In the genomic region with DNA sequence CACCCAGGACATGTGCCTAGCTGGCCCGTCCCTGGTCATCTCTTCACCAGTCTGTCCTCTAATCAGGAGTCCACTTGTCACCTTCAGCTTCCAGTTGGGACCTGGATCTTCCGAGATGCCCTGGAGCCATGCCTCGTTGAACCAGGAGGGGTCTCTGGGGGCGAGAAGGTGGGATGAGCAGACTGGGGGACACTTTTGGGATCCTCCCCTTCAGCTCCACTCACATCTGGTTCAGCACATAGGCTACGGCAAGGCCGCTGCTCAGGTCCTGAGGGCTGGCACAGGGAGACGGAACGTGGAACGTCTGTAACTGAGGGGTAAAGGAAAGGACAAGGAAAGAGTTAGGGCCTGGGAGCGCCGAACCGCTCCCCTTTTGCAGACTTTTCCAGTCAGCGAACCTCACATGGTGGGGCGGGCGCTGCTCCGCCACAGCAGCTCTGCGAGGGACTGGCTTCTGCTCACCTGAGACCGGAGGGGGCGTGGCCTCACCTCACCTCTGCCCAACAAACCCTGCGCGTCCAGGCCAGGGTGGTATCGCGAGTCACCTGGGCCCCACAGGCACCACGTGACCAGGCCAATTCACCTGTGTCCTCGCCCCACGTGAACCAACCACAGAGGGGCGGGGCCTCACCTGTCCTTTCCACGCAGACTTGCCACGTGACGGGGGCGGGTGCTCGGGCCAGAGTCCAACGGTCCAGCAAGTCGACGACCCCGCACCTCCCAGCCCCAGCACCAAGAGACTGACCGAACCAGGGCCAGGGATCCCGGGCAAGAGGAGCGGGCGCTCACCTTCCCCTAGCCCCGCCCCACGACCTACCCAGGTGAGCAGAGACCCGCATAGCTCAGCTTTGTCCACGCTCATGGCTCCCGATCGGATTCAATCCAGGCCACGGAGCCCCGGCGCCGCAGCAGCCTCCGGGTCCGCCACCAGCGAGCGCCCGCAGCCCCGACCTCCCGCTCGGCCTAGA, we compare ENCODE assay signal across 8 cellular contexts. TPM values are rescaled to one million over a fixed set of nuclear protein-coding genes. Genes with fewer than 3 reads are reported as not detected.
A peak's percentile ranks its signal among the peaks of the same experiment; 100 is the strongest.
DNase-seq lines count a peak whose midpoint lies in the region; ATAC-seq and TF ChIP-seq lines count a peak whose summit lies in the region.

A gene with protein sequence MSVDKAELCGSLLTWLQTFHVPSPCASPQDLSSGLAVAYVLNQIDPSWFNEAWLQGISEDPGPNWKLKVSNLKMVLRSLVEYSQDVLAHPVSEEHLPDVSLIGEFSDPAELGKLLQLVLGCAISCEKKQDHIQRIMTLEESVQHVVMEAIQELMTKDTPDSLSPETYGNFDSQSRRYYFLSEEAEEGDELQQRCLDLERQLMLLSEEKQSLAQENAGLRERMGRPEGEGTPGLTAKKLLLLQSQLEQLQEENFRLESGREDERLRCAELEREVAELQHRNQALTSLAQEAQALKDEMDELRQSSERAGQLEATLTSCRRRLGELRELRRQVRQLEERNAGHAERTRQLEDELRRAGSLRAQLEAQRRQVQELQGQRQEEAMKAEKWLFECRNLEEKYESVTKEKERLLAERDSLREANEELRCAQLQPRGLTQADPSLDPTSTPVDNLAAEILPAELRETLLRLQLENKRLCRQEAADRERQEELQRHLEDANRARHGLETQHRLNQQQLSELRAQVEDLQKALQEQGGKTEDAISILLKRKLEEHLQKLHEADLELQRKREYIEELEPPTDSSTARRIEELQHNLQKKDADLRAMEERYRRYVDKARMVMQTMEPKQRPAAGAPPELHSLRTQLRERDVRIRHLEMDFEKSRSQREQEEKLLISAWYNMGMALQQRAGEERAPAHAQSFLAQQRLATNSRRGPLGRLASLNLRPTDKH (minus strand): TSS at position 965 of the 968 bp plus-strand sequence. CDS start 103 bp downstream, at position 862.

- H2AFZ ChIP-seq in parathyroid adenoma, result peak within 1 kb of the TSS; percentile 81

- no peaks in the 10 kb centered on the region for H3K36me3 ChIP-seq in parathyroid adenoma (ENCODE audit: control insufficient read depth, insufficient read depth, low read length)

- H3K27me3 ChIP-seq in parathyroid adenoma (ENCODE audit: control insufficient read depth, insufficient read depth, low read length), result no peaks in the 10 kb centered on the region

- H3K4me2 ChIP-seq in parathyroid adenoma (ENCODE audit: low read length), result peak within 1 kb of the TSS; percentile 78

- DNase-seq in NCI-H82 (lab: John Stamatoyannopoulos, UW) (peak; percentile 71), NCI-H82 treated with DMSO at 0.1 percent for 48 hours (lab: John Stamatoyannopoulos, UW; ENCODE audit: unreplicated experiment) (no peak), NCI-H1436 (lab: John Stamatoyannopoulos, UW) (peak; percentile 80), Right ventricle myocardium superior (no peak), NK-92 (lab: John Stamatoyannopoulos, UW; ENCODE audit: unreplicated experiment) (no peak)
- peak; percentile 28 for DNase-seq in activated naive CD4-positive, alpha-beta T cell treated with Interleukin-2 at 50 U/mL for 16 hours

- peaks cover 16% of the 10 kb centered on the region for H3K4me1 ChIP-seq in parathyroid adenoma

- peak within 1 kb of the TSS; percentile 55 for H3K9ac ChIP-seq in parathyroid adenoma

- no peaks in the 10 kb centered on the region for H3K9me3 ChIP-seq in parathyroid adenoma (ENCODE audit: control insufficient read depth, low read length)

- H3K4me3 ChIP-seq in parathyroid adenoma (ENCODE audit: low read depth, low read length), result peak within 1 kb of the TSS; percentile 75

- no peak for ATAC-seq in Right ventricle myocardium superior (ENCODE audit: poor library complexity)
- no peak for ATAC-seq in GM21360 (IDR thresholded peaks at IDR 0.05; ENCODE audit: unreplicated experiment)

- H3K27ac ChIP-seq in parathyroid adenoma, result peak within 1 kb of the TSS; percentile 99

- intact Hi-C loops in Right ventricle myocardium superior (cut with DNase I), result no loop called here

- TF ChIP-seq CTCF in parathyroid adenoma (IDR thresholded peaks at IDR 0.05), result no peak

- H3K79me2 ChIP-seq in parathyroid adenoma, result peaks cover 2% of the 10 kb centered on the region

RNA-seq across cellular contexts. Expression of the gene that starts here (rescaled TPM):
- total RNA-seq in Right ventricle myocardium superior, result 43.6 TPM

Comparison
In these comparisons a context has a peak if more than half of its experiments do, and no peak if none do; other contexts are left out.
1. DNase-seq: peak in NCI-H82 (single experiment), NCI-H1436 (single experiment) and activated naive CD4-positive, alpha-beta T cell treated with Interleukin-2 at 50 U/mL for 16 hours (single experiment); none in NCI-H82 treated with DMSO at 0.1 percent for 48 hours (single experiment), Right ventricle myocardium superior (single experiment) and NK-92 (single experiment).